Comparison of ENCODE assay signal across 8 cellular contexts in genomic region chr2:205885492-205886099, GRCh38.
A peak's percentile ranks its signal among the peaks of the same experiment; 100 is the strongest.
DNase-seq lines count a peak whose midpoint lies in the region; ATAC-seq and TF ChIP-seq lines count a peak whose summit lies in the region.

No MANE protein-coding gene starts in this region.

- no peaks in the 10 kb centered on the region for H4K20me1 ChIP-seq in PC-9 (ENCODE audit: insufficient read depth)
- no peaks in the 10 kb centered on the region for H4K20me1 ChIP-seq in neural progenitor cell (ENCODE audit: low read depth)

- no peak overlapping the region for H3K4me3 Mint-ChIP-seq in activated T-helper 17 cell treated with anti-CD3 and anti-CD28 coated beads, Interleukin-2, amount 50 U/mL, for 72 hours
- H3K4me3 Mint-ChIP-seq in neural progenitor cell = no peak overlapping the region

- no peaks in the 10 kb centered on the region for H3K9me3 Mint-ChIP-seq in activated T-helper 17 cell treated with anti-CD3 and anti-CD28 coated beads, Interleukin-2, amount 50 U/mL, for 72 hours
- H3K9me3 Mint-ChIP-seq in neural progenitor cell = peaks cover 4% of the 10 kb centered on the region

- H3K79me2 ChIP-seq in PC-9 (ENCODE audit: low read depth) = no peaks in the 10 kb centered on the region
- no peaks in the 10 kb centered on the region for H3K79me2 ChIP-seq in neural progenitor cell (ENCODE audit: low read depth)

- DNase-seq in GM06990 (ENCODE audit: extremely low read depth, insufficient read length) = peak; percentile 25
- peak; percentile 48 to 52 for DNase-seq in PC-9
- DNase-seq in foreskin fibroblast = peak; percentile 54 to 83
- DNase-seq in neural progenitor cell (ENCODE audit: low spot score) = peak; percentile 92
- peak; percentile 95 for DNase-seq in testis

- H3K36me3 ChIP-seq in GM06990 (ENCODE audit: control insufficient read depth, insufficient read depth, low read length) (no peaks in the 10 kb centered on the region), PC-9 (ENCODE audit: low read depth) (no peaks in the 10 kb centered on the region), neural progenitor cell (no peaks in the 10 kb centered on the region), testis (ENCODE audit: low read depth, missing control alignments) (no peaks in the 10 kb centered on the region)

- H3F3A ChIP-seq in PC-9 (ENCODE audit: insufficient read depth, low read depth) (no peaks in the 10 kb centered on the region), neural progenitor cell (ENCODE audit: low read depth) (no peaks in the 10 kb centered on the region)

- POLR2A ChIA-PET in PC-9 (lab: Charles Lee; ENCODE audit: unreplicated experiment) = no interaction called here

- TF ChIP-seq CTCF in GM06990 (IDR thresholded peaks at IDR 0.05; ENCODE audit: insufficient read depth, low read length, poor library complexity, severe bottlenecking) = peak; percentile 94
- TF ChIP-seq CTCF in PC-9 (conservative IDR thresholded peaks at IDR 0.05) = peak; percentile 84
- TF ChIP-seq CTCF in foreskin fibroblast (IDR thresholded peaks at IDR 0.05; ENCODE audit: low read depth, low read length) = peak; percentile 95
- peak; percentile 91 for TF ChIP-seq CTCF in neural progenitor cell (IDR thresholded peaks at IDR 0.05)
- TF ChIP-seq CTCF in testis (IDR thresholded peaks at IDR 0.05) = peak; percentile 76 to 87 (median 84)

- H3K9me2 ChIP-seq in PC-9 (ENCODE audit: insufficient read depth) = no peaks in the 10 kb centered on the region

- H3K4me2 ChIP-seq in PC-9 (no peak overlapping the region), neural progenitor cell (no peak overlapping the region)

- CTCF ChIA-PET in PC-9 (lab: Charles Lee) = no interaction called here

- no peaks in the 10 kb centered on the region for H3K9me3 ChIP-seq in PC-9 (ENCODE audit: insufficient read depth, low read depth)
- H3K9me3 ChIP-seq in neural progenitor cell (ENCODE audit: low read depth) = no peaks in the 10 kb centered on the region
- no peaks in the 10 kb centered on the region for H3K9me3 ChIP-seq in testis

- H3K4me3 ChIP-seq in GM06990 (replicated peaks; ENCODE audit: low read depth, low read length) = no peak overlapping the region
- no peak overlapping the region for H3K4me3 ChIP-seq in PC-9
- no peak overlapping the region for H3K4me3 ChIP-seq in foreskin fibroblast (ENCODE audit: low read depth in 1 of 2, low read length in 2 of 2)
- no peak overlapping the region for H3K4me3 ChIP-seq in neural progenitor cell
- H3K4me3 ChIP-seq in testis = peak overlapping the region in 1 of 2 donors; percentile 8

- TF ChIP-seq POLR2A in testis (IDR thresholded peaks at IDR 0.05) = no peak

- no peak overlapping the region for H3K27ac Mint-ChIP-seq in activated T-helper 17 cell treated with anti-CD3 and anti-CD28 coated beads, Interleukin-2, amount 50 U/mL, for 72 hours
- H3K27ac Mint-ChIP-seq in neural progenitor cell = no peak overlapping the region

- 23 to 28% methylated on average over 23 of the region's 23 CpGs for WGBS in testis, 2 donors

- H3K4me1 ChIP-seq in PC-9 (replicated peaks; ENCODE audit: insufficient read depth) (no peaks in the 10 kb centered on the region), neural progenitor cell (peaks cover 6% of the 10 kb centered on the region), testis (no peaks in the 10 kb centered on the region)

- BruUV-seq in PC-9 (replicated peaks; lab: Mats Ljungman, UMichigan) = no TSS peak

- H3K27me3 ChIP-seq in GM06990 (replicated peaks; ENCODE audit: control insufficient read depth, insufficient read depth, low read length) = no peaks in the 10 kb centered on the region
- H3K27me3 ChIP-seq in PC-9 (ENCODE audit: insufficient read depth, low read depth) = no peaks in the 10 kb centered on the region
- no peaks in the 10 kb centered on the region for H3K27me3 ChIP-seq in neural progenitor cell
- no peaks in the 10 kb centered on the region for H3K27me3 ChIP-seq in testis

- H3K27me3 Mint-ChIP-seq in activated T-helper 17 cell treated with anti-CD3 and anti-CD28 coated beads, Interleukin-2, amount 50 U/mL, for 72 hours = peaks cover 12% of the 10 kb centered on the region
- H3K27me3 Mint-ChIP-seq in neural progenitor cell (ENCODE audit: insufficient read depth, low read depth) = peaks cover 6% of the 10 kb centered on the region

- H3K27ac ChIP-seq in PC-9 (no peak overlapping the region), neural progenitor cell (no peak overlapping the region), testis (no peak overlapping the region)

- H2AFZ ChIP-seq in PC-9 (no peak overlapping the region), neural progenitor cell (replicated peaks) (no peak overlapping the region)

- no peaks in the 10 kb centered on the region for H3K36me3 Mint-ChIP-seq in activated T-helper 17 cell treated with anti-CD3 and anti-CD28 coated beads, Interleukin-2, amount 50 U/mL, for 72 hours (ENCODE audit: low read depth)
- no peaks in the 10 kb centered on the region for H3K36me3 Mint-ChIP-seq in neural progenitor cell

- intact Hi-C loops in PC-9 (cut with micrococcal nuclease; ENCODE audit: unreplicated experiment) (loop anchor here (2.0 kb wide), 2 partner anchors 119 to 205 kb away; no protein-coding TSS in a partner anchor), testis (cut with DNase I; ENCODE audit: low total_unique reads) (no loop called here)

- peak; percentile 73 for ATAC-seq in HG02884 (IDR thresholded peaks at IDR 0.05; ENCODE audit: unreplicated experiment)
- ATAC-seq in activated T-helper 17 cell treated with anti-CD3 and anti-CD28 coated beads, Interleukin-2, amount 50 U/mL, for 72 hours (replicated peaks) = peak; percentile 56
- no peak for ATAC-seq in HG02840 (IDR thresholded peaks at IDR 0.05; ENCODE audit: low FRiP score, unreplicated experiment)

- no peak overlapping the region for H3K9ac ChIP-seq in neural progenitor cell

- no peaks in the 10 kb centered on the region for H3K4me1 Mint-ChIP-seq in activated T-helper 17 cell treated with anti-CD3 and anti-CD28 coated beads, Interleukin-2, amount 50 U/mL, for 72 hours
- no peaks in the 10 kb centered on the region for H3K4me1 Mint-ChIP-seq in neural progenitor cell

Comparison
In these comparisons a context has a peak if more than half of its experiments do, and no peak if none do; other contexts are left out.
1. DNase-seq: peak in every context shown above with its lines; median percentile 95 in testis; 92 in neural progenitor cell; 68 in foreskin fibroblast; 50 in PC-9; 25 in GM06990.